Comparison of ENCODE assay signal across 2 cellular contexts in the genomic region with DNA sequence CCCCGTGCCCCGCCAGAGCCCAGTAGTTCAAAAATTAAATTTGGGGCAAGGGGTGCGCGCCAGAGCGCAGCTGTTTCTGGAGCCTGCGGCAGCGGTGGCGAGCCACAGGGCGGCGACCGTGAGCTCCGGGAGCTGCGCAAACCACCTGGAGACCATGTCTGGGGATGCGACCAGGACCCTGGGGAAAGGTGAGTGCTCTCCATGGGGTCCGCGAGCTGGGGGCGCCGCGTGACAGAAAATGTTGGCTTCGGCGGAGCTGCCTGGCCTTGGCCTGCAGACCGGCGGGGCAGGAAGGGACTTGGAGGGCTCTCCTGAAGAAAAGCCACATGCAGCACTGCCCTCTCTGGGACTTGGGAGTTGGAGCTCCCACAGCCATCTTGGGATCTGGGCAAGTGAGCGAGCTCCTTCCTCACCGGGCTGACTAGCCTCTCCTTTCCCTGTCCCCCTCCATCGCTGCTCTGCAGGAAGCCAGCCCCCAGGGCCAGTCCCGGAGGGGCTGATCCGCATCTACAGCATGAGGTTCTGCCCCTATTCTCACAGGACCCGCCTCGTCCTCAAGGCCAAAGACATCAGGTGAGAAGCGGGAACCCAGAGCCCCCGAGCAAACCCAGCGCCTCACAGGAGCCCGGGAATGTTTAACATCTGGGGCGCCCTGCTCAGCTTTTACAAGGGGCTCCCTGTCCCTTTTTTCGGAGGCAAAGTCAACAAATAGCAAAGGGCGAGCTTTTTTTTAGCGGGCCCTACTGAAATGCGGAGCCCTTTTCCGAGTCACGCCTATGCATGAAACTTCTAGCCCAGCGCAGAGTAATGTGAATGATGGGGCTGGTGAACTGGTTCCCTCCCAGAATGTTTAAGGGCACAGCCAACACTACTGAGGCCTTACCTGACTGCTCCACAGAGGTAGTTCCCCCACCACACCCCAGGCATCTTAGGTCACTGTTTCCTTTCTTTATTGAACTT.
A peak's percentile ranks its signal among the peaks of the same experiment; 100 is the strongest.
TF ChIP-seq lines count a peak whose summit lies in the region.

No MANE protein-coding gene starts in this region.

TF ChIP-seq in Ishikawa, 13 proteins besides CTCF, POLR2A, EP300 and RAD21:
- TF ChIP-seq NFIC (IDR thresholded peaks at IDR 0.05) (no peak), TAF1 (IDR thresholded peaks at IDR 0.05; ENCODE audit: low read depth) (peak; percentile 30; the same call in 1 of the 2 replicates), ZBTB7A (IDR thresholded peaks at IDR 0.05; ENCODE audit: low read depth) (peak; percentile 64; the same call in 1 of the 2 replicates), YY1 (IDR thresholded peaks at IDR 0.05; ENCODE audit: low read depth) (peak; percentile 74), TCF12 (IDR thresholded peaks at IDR 0.05; ENCODE audit: low read depth) (peak; percentile 35; the same call in 1 of the 2 replicates)
- TF ChIP-seq, protein P1, sequence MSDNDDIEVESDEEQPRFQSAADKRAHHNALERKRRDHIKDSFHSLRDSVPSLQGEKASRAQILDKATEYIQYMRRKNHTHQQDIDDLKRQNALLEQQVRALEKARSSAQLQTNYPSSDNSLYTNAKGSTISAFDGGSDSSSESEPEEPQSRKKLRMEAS (IDR thresholded peaks at IDR 0.05) = peak; percentile 54; the same call in 1 of the 2 replicates

TF ChIP-seq in H1, 55 proteins besides CTCF, POLR2A, EP300 and RAD21:
- TF ChIP-seq KDM1A (IDR thresholded peaks at IDR 0.05; ENCODE audit: borderline replicate concordance, low read length) (peak; percentile 63; the same call in 1 of the 2 replicates), MAFK (IDR thresholded peaks at IDR 0.05; ENCODE audit: low read depth, low read length) (no peak), NANOG (IDR thresholded peaks at IDR 0.05; ENCODE audit: insufficient read depth, low read depth, low read length, poor library complexity, severe bottlenecking) (no peak), SIX5 (IDR thresholded peaks at IDR 0.05; ENCODE audit: low read depth, low read length) (no peak), HDAC2 (IDR thresholded peaks at IDR 0.05; ENCODE audit: borderline replicate concordance in 1 of 2, low read depth in 2 of 2, low read length in 2 of 2) (peak in 1 of 2 experiments; percentile 67; a peak in 1 of 4 replicates), ZNF274 (IDR thresholded peaks at IDR 0.05; ENCODE audit: borderline replicate concordance, extremely low read depth, low read length) (no peak), KDM5A (IDR thresholded peaks at IDR 0.05; ENCODE audit: low read length) (no peak), SUZ12 (IDR thresholded peaks at IDR 0.05; ENCODE audit: low read length) (no peak), YY1 (IDR thresholded peaks at IDR 0.05; ENCODE audit: low read depth, low read length) (0 out of 2 replicates have a peak, but pooled peaks have one; percentile 83), RNF2 (IDR thresholded peaks at IDR 0.05; ENCODE audit: borderline replicate concordance, low read depth, low read length, missing control alignments, poor library complexity, severe bottlenecking) (no peak), PHF8 (conservative IDR thresholded peaks at IDR 0.05; ENCODE audit: low read depth, low read length) (0 out of 2 replicates have a peak, but pooled peaks have one; percentile 57), CBX8 (IDR thresholded peaks at IDR 0.05; ENCODE audit: borderline replicate concordance, low read depth, low read length) (no peak), GABPA (IDR thresholded peaks at IDR 0.05; ENCODE audit: borderline replicate concordance, insufficient read depth, low read length) (peak; percentile 54; the same call in 1 of the 2 replicates), TCF12 (IDR thresholded peaks at IDR 0.05; ENCODE audit: low read depth, low read length) (peak; percentile 79; the same call in 1 of the 2 replicates), JUND (IDR thresholded peaks at IDR 0.05; ENCODE audit: low read length) (peak; percentile 77), GTF2F1 (IDR thresholded peaks at IDR 0.05; ENCODE audit: borderline replicate concordance, low read depth, low read length) (no peak), TAF7 (optimal IDR thresholded peaks at IDR 0.05; ENCODE audit: borderline replicate concordance, low read depth, low read length) (peak; percentile 59), BACH1 (IDR thresholded peaks at IDR 0.05; ENCODE audit: low read length) (no peak), ASH2L (IDR thresholded peaks at IDR 0.05; ENCODE audit: low read length) (peak; percentile 95), SIN3A (conservative IDR thresholded peaks at IDR 0.05 in 1 of 2, IDR thresholded peaks at IDR 0.05 in 1 of 2; ENCODE audit: low read depth in 1 of 2, low read length in 2 of 2) (peak in 1 of 2 experiments; percentile 35; a peak in 1 of 4 replicates), BCL11A (IDR thresholded peaks at IDR 0.05; ENCODE audit: low read depth in 2 of 2, low read length in 2 of 2) (no peak), TAF1 (IDR thresholded peaks at IDR 0.05; ENCODE audit: low read depth, low read length) (peak; percentile 55; the same call in 1 of the 2 replicates), CTBP2 (IDR thresholded peaks at IDR 0.05; ENCODE audit: borderline replicate concordance, insufficient read depth, insufficient read length, low read length) (no peak), RXRA (IDR thresholded peaks at IDR 0.05; ENCODE audit: insufficient read depth, low read depth, low read length) (no peak), KDM4A (IDR thresholded peaks at IDR 0.05; ENCODE audit: low read depth, low read length, severe bottlenecking) (peak; percentile 95), CHD1 (IDR thresholded peaks at IDR 0.05; ENCODE audit: low read depth, low read length) (peak; percentile 58; the same call in 1 of the 2 replicates), TEAD4 (IDR thresholded peaks at IDR 0.05; ENCODE audit: low read depth, low read length) (0 out of 2 replicates have a peak, but pooled peaks have one; percentile 19)
- TF ChIP-seq, protein P2, sequence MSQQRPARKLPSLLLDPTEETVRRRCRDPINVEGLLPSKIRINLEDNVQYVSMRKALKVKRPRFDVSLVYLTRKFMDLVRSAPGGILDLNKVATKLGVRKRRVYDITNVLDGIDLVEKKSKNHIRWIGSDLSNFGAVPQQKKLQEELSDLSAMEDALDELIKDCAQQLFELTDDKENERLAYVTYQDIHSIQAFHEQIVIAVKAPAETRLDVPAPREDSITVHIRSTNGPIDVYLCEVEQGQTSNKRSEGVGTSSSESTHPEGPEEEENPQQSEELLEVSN (IDR thresholded peaks at IDR 0.05) = peak; percentile 89
- TF ChIP-seq, protein P1 (IDR thresholded peaks at IDR 0.05) = peak; percentile 81
- TF ChIP-seq, protein P3, sequence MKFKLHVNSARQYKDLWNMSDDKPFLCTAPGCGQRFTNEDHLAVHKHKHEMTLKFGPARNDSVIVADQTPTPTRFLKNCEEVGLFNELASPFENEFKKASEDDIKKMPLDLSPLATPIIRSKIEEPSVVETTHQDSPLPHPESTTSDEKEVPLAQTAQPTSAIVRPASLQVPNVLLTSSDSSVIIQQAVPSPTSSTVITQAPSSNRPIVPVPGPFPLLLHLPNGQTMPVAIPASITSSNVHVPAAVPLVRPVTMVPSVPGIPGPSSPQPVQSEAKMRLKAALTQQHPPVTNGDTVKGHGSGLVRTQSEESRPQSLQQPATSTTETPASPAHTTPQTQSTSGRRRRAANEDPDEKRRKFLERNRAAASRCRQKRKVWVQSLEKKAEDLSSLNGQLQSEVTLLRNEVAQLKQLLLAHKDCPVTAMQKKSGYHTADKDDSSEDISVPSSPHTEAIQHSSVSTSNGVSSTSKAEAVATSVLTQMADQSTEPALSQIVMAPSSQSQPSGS (IDR thresholded peaks at IDR 0.05; ENCODE audit: low read length) = 0 out of 2 replicates have a peak, but pooled peaks have one; percentile 70
- TF ChIP-seq, protein P4, sequence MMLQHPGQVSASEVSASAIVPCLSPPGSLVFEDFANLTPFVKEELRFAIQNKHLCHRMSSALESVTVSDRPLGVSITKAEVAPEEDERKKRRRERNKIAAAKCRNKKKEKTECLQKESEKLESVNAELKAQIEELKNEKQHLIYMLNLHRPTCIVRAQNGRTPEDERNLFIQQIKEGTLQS (IDR thresholded peaks at IDR 0.05; ENCODE audit: insufficient read depth, low read depth, low read length) = no peak
